Comparison of ENCODE assay signal across 16 cellular contexts in genomic region chr12:112812598-112813406, GRCh38. TPM values are rescaled to one million over a fixed set of nuclear protein-coding genes. Genes with fewer than 3 reads are reported as not detected.
DNase-seq lines count a peak whose midpoint lies in the region; ATAC-seq, FAIRE-seq and TF ChIP-seq lines count a peak whose summit lies in the region.
"Had no signal": no experiment of that assay in that cellular context is flagged by ENCODE, and none has a peak within 500 bp of the region (broad histone marks: within the 10 kb centered on the region; RNA-seq: fewer than 3 reads in every experiment).

No MANE protein-coding gene starts in this region.

- H3K4me3 ChIP-seq in K562 (no peak overlapping the region), BE2C (ENCODE audit: low read depth, low read length) (no peak overlapping the region)
- H3K4me3 ChIP-seq: SJSA1 had no signal

- H3K9me3 ChIP-seq in K562 (replicated peaks; ENCODE audit: control insufficient read depth, insufficient read depth, low read depth, low read length) (no peaks in the 10 kb centered on the region), BE2C (no peaks in the 10 kb centered on the region)
- H3K9me3 ChIP-seq: SJSA1 had no signal

- POLR2A ChIA-PET in K562 (lab: Yijun Ruan, JAX): interaction anchor here (0.7 kb wide), 1 partner anchor 721 kb away, joined by 4 read pairs; no protein-coding TSS in a partner anchor

- no peaks in the 10 kb centered on the region for H4K20me1 ChIP-seq in K562 (replicated peaks; ENCODE audit: control insufficient read depth, insufficient read depth, low read length)

- 0% methylated on average over 1 of the region's 1 CpG for WGBS in K562 (ENCODE audit: insufficient coverage, low coverage, missing lambda C conversion rate)

- no peak for TF ChIP-seq EP300 in K562 (IDR thresholded peaks at IDR 0.05; ENCODE audit: low read length)

- FAIRE-seq in K562 (lab: Jason Lieb, UNC): no peak
- FAIRE-seq: GM19239, H54 had no signal

- no peak overlapping the region for H3K27ac ChIP-seq in K562 (ENCODE audit: extremely low read depth, low read depth, low read length)
- H3K27ac ChIP-seq: SJSA1 had no signal

- CTCF ChIA-PET in K562 (lab: Yijun Ruan, JAX; ENCODE audit: low intra/inter-chr PET ratio): no interaction called here

- BruUV-seq in K562 (replicated peaks; lab: Mats Ljungman, UMichigan): no TSS peak

- ATAC-seq in K562: no peak

- H3K4me2 ChIP-seq in K562 (ENCODE audit: insufficient read depth, low read length): no peak overlapping the region

- in situ Hi-C loops in K562 (cut with MboI): no loop called here

- H3K36me3 ChIP-seq in K562 (ENCODE audit: control insufficient read depth, insufficient read depth, low read length) (no peaks in the 10 kb centered on the region), BE2C (no peaks in the 10 kb centered on the region)
- H3K36me3 ChIP-seq: SJSA1 had no signal

- TF ChIP-seq POLR2A in K562 (conservative IDR thresholded peaks at IDR 0.05): no peak

- H3K27me3 ChIP-seq in K562 (ENCODE audit: control insufficient read depth in 2 of 2, insufficient read depth in 2 of 2, low read length in 2 of 2): peaks cover 0 to 4% of the 10 kb centered on the region in 2 experiments; a peak in 1 of 5 replicates
- H3K27me3 ChIP-seq in BE2C: no peaks in the 10 kb centered on the region

- no peak for TF ChIP-seq CTCF in K562 (IDR thresholded peaks at IDR 0.05 in 2 of 3, conservative IDR thresholded peaks at IDR 0.05 in 1 of 3; ENCODE audit: insufficient read depth in 2 of 3, low read depth in 1 of 3, low read length in 3 of 3)
- TF ChIP-seq CTCF in BE2C (IDR thresholded peaks at IDR 0.05; ENCODE audit: low read depth, low read length): no peak

- H3K9ac ChIP-seq in K562 (ENCODE audit: insufficient read depth in 1 of 2, low read depth in 2 of 2, low read length in 2 of 2): no peak overlapping the region

- intact Hi-C loops in K562 (cut with micrococcal nuclease): no loop called here

- H2AFZ ChIP-seq in K562 (ENCODE audit: low read depth, low read length): no peak overlapping the region

- H3K79me2 ChIP-seq in K562 (ENCODE audit: control insufficient read depth, insufficient read depth, low read length): no peaks in the 10 kb centered on the region

- H3K4me1 ChIP-seq in K562 (replicated peaks in 1 of 2; ENCODE audit: control insufficient read depth in 2 of 2, insufficient read depth in 2 of 2, low read length in 2 of 2): no peaks in the 10 kb centered on the region; a peak in 1 of 5 replicates
- H3K4me1 ChIP-seq in BE2C: peaks cover 79% of the 10 kb centered on the region
- H3K4me1 ChIP-seq: SJSA1 had no signal

- peaks cover 3% of the 10 kb centered on the region for H3K9me1 ChIP-seq in K562 (ENCODE audit: control insufficient read depth, insufficient read depth, low read length)

- no peak for TF ChIP-seq RAD21 in K562 (CRISPR knock-in tag; conservative IDR thresholded peaks at IDR 0.05 in 1 of 2, IDR thresholded peaks at IDR 0.05 in 1 of 2)

- DNase-seq in Daoy (ENCODE audit: low read depth): peak; percentile 24
- DNase-seq in OCI-M1 (lab: John Stamatoyannopoulos, UW): peak; percentile 5
- DNase-seq in K562 (ENCODE audit: extremely low read depth in 1 of 4, low spot score in 3 of 4): no peak
- peak; percentile 1 for DNase-seq in myocyte (ENCODE audit: low read depth)
- no peak for DNase-seq in BE2C
- DNase-seq in germinal center (ENCODE audit: low spot score): no peak
- no peak for DNase-seq in occipital lobe (lab: John Stamatoyannopoulos, UW)
- DNase-seq: CD4-positive, alpha-beta T cell; IMR-90; NCI-H187; NCI-H446 treated with DMSO at 0.1 percent for 48 hours had no signal

TF ChIP-seq in K562, 482 proteins besides CTCF, POLR2A, EP300 and RAD21:
- TF ChIP-seq REST (CRISPR knock-in tag; IDR thresholded peaks at IDR 0.05; ENCODE audit: low read depth) (peak; percentile 60; the same call in 1 of the 2 replicates), MIER1 (IDR thresholded peaks at IDR 0.05; ENCODE audit: low read depth) (0 out of 2 replicates have a peak, but pooled peaks have one; percentile 70), NR2F6 (CRISPR knock-in tag; IDR thresholded peaks at IDR 0.05) (no peak), EHMT2 (IDR thresholded peaks at IDR 0.05) (peak; percentile 74; the same call in 1 of the 2 replicates)

RNA-seq across cellular contexts. Expression of gene RPH3A, which starts 21.3 kb away (rescaled TPM):
- total RNA-seq in Daoy (2014; rRNA removed; shearing (Covaris generic)): not detected in 2 replicates
- total RNA-seq in K562 (2011; cell fraction: chromatin; rRNA removed; ENCODE audit: low replicate concordance): not detected in 2 replicates
- total RNA-seq in K562 (2011; cell fraction: nucleolus; rRNA removed): not detected in 2 replicates
- total RNA-seq in K562 (2011; cell fraction: nucleoplasm; rRNA removed): not detected in 2 replicates
- not detected in 2 replicates for total RNA-seq in K562 (2014; rRNA removed)
- total RNA-seq in K562 (2014; rRNA removed; fragmentation: Illumina TruSeq; extraction: Trizol): not detected in 2 replicates
- not detected in 2 replicates for total RNA-seq in K562 (2015; rRNA removed; fragmentation: Illumina TruSeq; extraction: Trizol)
- not detected in 2 replicates for total RNA-seq in K562 (2021)
- polyA plus RNA-seq in K562 (2011; rRNA removed): not detected in 2 replicates
- polyA plus RNA-seq in K562 (2011; cell fraction: cytosol; rRNA removed): not detected in 2 replicates
- not detected in 2 replicates for polyA plus RNA-seq in K562 (2011; cell fraction: nucleus; rRNA removed)
- polyA plus RNA-seq in K562 (2012): 0.18 TPM in 1 of 2 replicates, not detected in the other
- polyA plus RNA-seq in K562 (2014; fragmentation: Illumina TruSeq; extraction: Trizol): 0.04 TPM in 1 of 2 replicates, not detected in the other
- under 1 TPM in 1 of 2 experiments, not detected in 1; 0.07 TPM for polyA plus RNA-seq in K562 (2014; fragmentation: Nextera tagmentation; extraction: Ambion mirVana)
- polyA plus RNA-seq in K562 (2014; rRNA removed): not detected in 2 replicates
- not detected in 2 replicates for polyA minus RNA-seq in K562 (2011; rRNA and poly(A)+ RNA removed)
- polyA minus RNA-seq in K562 (2011; cell fraction: cytosol; rRNA and poly(A)+ RNA removed): not detected in 2 replicates
- polyA minus RNA-seq in K562 (2011; cell fraction: nucleus; rRNA and poly(A)+ RNA removed): not detected in 2 replicates
- total RNA-seq in myocyte: not detected in 2 replicates
- not detected for polyA plus RNA-seq in myocyte (2012)
- polyA plus RNA-seq in BE2C (2012; ENCODE audit: insufficient read depth, insufficient read length, low read depth): 61.2 TPM
- 4.1 TPM for total RNA-seq in occipital lobe
- total RNA-seq: CD4-positive, alpha-beta T cell; HT-29; IMR-90; LHCN-M2 had no signal
- polyA plus RNA-seq: IMR-90 had no signal

Comparison
In these comparisons a context has a peak if more than half of its experiments do, and no peak if none do; other contexts are left out.
1. DNase-seq: peak in Daoy (single experiment), OCI-M1 (single experiment) and myocyte (single experiment); none in K562 (0 of 4), BE2C (single experiment), germinal center (single experiment) and occipital lobe (single experiment).